In the genomic region with DNA sequence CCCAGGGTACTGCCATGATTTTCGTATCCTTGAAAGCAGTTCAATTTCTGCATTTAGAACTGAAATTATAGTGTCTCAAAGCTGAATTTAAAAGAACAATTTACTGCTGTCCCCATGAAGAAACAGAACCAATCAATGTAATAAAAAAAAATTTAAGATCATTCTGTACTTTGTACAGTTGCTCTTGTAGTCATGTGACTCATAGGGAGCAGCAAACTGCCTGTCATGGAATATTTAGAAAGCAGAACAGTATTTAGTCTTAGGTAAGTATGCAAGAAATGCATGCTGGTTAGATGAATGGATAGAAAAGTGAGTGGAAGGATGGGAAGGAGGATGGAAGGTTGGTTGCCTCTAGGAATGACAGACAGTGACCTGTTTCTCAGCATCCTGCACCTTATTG, we compare ENCODE assay signal across 35 cellular contexts.
"Had no signal": no experiment of that assay in that cellular context is flagged by ENCODE, and none has a peak within 500 bp of the region (broad histone marks: within the 10 kb centered on the region; RNA-seq: fewer than 3 reads in every experiment).

No MANE protein-coding gene starts in this region.

- H3K4me3 ChIP-seq: MG63 had no signal

- H3K36me3 ChIP-seq: MG63 had no signal

- DNase-seq: Karpas-422, Kasumi-1, MG63, MM.1S, MV-4-11, NCI-H1048, NCI-H1092, NCI-H1092 treated with DMSO at 0.1 percent for 48 hours, NCI-H1105, NCI-H1105 treated with DMSO at 0.1 percent for 48 hours, NCI-H1417, NCI-H1417 treated with DMSO at 0.1 percent for 48 hours, NCI-H1436, NCI-H1436 treated with DMSO at 0.1 percent for 48 hours, NCI-H146, NCI-H1694, NCI-H1694 treated with DMSO at 0.1 percent for 48 hours, NCI-H187, NCI-H187 treated with DMSO at 0.1 percent for 48 hours, NCI-H1930, NCI-H2029, NCI-H2029 treated with DMSO at 0.1 percent for 48 hours, NCI-H2081, NCI-H2081 treated with DMSO at 0.1 percent for 48 hours, NCI-H2107, NCI-H2171, NCI-H2171 treated with DMSO at 0.1 percent for 48 hours, NCI-H2227 treated with DMSO at 0.1 percent for 48 hours, NCI-H226, NCI-H345, NCI-H446, NCI-H446 treated with DMSO at 0.1 percent for 48 hours, NCI-H510A, NCI-H510A treated with DMSO at 0.1 percent for 48 hours had no signal

- H3K27ac ChIP-seq: KMS-11 had no signal

- H3K27me3 ChIP-seq: MG63 had no signal

- H3K9me3 ChIP-seq: MG63 had no signal

- H3K4me2 ChIP-seq: KMS-11 had no signal

- H3K9ac ChIP-seq: KMS-11 had no signal
